ENCODE assay signal across 18 cellular contexts in the genomic region with DNA sequence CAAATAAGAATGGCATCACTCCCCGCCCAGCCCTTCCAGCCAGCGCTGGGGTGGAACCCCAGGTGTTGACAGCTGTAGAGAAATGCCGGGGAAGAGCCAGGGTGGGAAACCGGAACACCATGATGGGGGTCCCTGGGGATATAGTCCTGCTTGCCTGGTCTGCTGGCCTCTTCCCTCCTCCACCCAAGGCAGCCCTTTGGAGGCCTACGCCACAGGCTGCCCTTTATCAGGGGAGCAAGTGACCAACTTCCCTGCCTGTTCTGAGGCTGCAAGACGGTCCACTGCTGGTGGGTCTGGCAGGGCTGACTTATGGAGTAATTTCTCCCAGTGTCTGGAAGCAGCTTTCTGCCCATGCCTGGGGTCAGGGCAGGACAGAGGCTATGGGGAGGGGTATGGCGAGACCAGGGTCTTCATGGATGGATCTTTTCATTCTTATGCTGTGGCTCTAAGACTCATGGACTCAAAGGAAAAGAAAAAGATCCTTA. TPM values are rescaled to one million over a fixed set of nuclear protein-coding genes. Genes with fewer than 3 reads are reported as not detected.
DNase-seq lines count a peak whose midpoint lies in the region; ATAC-seq and TF ChIP-seq lines count a peak whose summit lies in the region.
"Had no signal": no experiment of that assay in that cellular context is flagged by ENCODE, and none has a peak within 500 bp of the region (broad histone marks: within the 10 kb centered on the region; RNA-seq: fewer than 3 reads in every experiment).

No MANE protein-coding gene starts in this region.

- H3K27me3 Mint-ChIP-seq in activated naive CD8-positive, alpha-beta T cell treated with anti-CD3 and anti-CD28 coated beads, Interleukin-2, amount 10 ng/mL, durations not matched to agents 7 days and 5 days = no peaks in the 10 kb centered on the region
- H3K27me3 Mint-ChIP-seq in activated naive CD8-positive, alpha-beta T cell treated with anti-CD3 and anti-CD28 coated beads for 36 hours = no peaks in the 10 kb centered on the region
- no peaks in the 10 kb centered on the region for H3K27me3 Mint-ChIP-seq in activated T-helper 1 cell treated with anti-CD3 and anti-CD28 coated beads, Interleukin-12 subunit alpha, Interleukin-12 subunit beta, Interleukin-2, Interleukin-4 antibody, amounts not matched to agents 30 ng/mL and 10 ng/mL and 1 ng/mL, durations not matched to agents 14 hours and 24 hours and 36 hours (ENCODE audit: insufficient read depth)
- no peaks in the 10 kb centered on the region for H3K27me3 Mint-ChIP-seq in naive B cell
- H3K27me3 Mint-ChIP-seq: IgD-negative memory B cell had no signal

- no peak overlapping the region for H3K4me3 ChIP-seq in upper lobe of right lung
- H3K4me3 ChIP-seq: GM23248 had no signal

- no peaks in the 10 kb centered on the region for H3K4me1 Mint-ChIP-seq in activated naive CD8-positive, alpha-beta T cell treated with anti-CD3 and anti-CD28 coated beads, Interleukin-2, amount 10 ng/mL, durations not matched to agents 7 days and 5 days
- H3K4me1 Mint-ChIP-seq in activated naive CD8-positive, alpha-beta T cell treated with anti-CD3 and anti-CD28 coated beads for 36 hours = peaks cover 2% of the 10 kb centered on the region
- peaks cover 14% of the 10 kb centered on the region for H3K4me1 Mint-ChIP-seq in activated T-helper 1 cell treated with anti-CD3 and anti-CD28 coated beads, Interleukin-12 subunit alpha, Interleukin-12 subunit beta, Interleukin-2, Interleukin-4 antibody, amounts not matched to agents 30 ng/mL and 10 ng/mL and 1 ng/mL, durations not matched to agents 14 hours and 24 hours and 36 hours (ENCODE audit: low read depth)
- H3K4me1 Mint-ChIP-seq in naive B cell = peaks cover 55 to 67% (median 63%) of the 10 kb centered on the region in 3 donors

- no peaks in the 10 kb centered on the region for H3K27me3 ChIP-seq in upper lobe of right lung

- H3K36me3 ChIP-seq in upper lobe of right lung = no peaks in the 10 kb centered on the region

- H3K4me1 ChIP-seq in upper lobe of right lung = peaks cover 13% of the 10 kb centered on the region

- peak; percentile 13 for DNase-seq in activated naive CD8-positive, alpha-beta T cell treated with anti-CD3 and anti-CD28 coated beads, Interleukin-2, amount 10 ng/mL, durations not matched to agents 7 days and 5 days
- DNase-seq in activated naive CD8-positive, alpha-beta T cell treated with anti-CD3 and anti-CD28 coated beads for 36 hours = no peak
- no peak for DNase-seq in activated T-helper 1 cell treated with anti-CD3 and anti-CD28 coated beads, Interleukin-12 subunit alpha, Interleukin-12 subunit beta, Interleukin-2, Interleukin-4 antibody, amounts not matched to agents 30 ng/mL and 10 ng/mL and 1 ng/mL, durations not matched to agents 14 hours and 24 hours and 36 hours (ENCODE audit: low spot score)
- DNase-seq in naive B cell (no peak), upper lobe of right lung (peak; percentile 54), ecto neural progenitor cell (ENCODE audit: low spot score) (no peak)
- DNase-seq: ACHN; CD8-positive, alpha-beta T cell; DMS79 treated with DMSO at 0.1 percent for 48 hours; GM23248; NCI-H187 treated with DMSO at 0.1 percent for 48 hours; NCI-H2171; NCI-H446 treated with DMSO at 0.1 percent for 48 hours; NCI-H748 treated with DMSO at 0.1 percent for 48 hours had no signal

- H3K36me3 Mint-ChIP-seq in activated naive CD8-positive, alpha-beta T cell treated with anti-CD3 and anti-CD28 coated beads, Interleukin-2, amount 10 ng/mL, durations not matched to agents 7 days and 5 days = peaks cover 11% of the 10 kb centered on the region
- peaks cover 21% of the 10 kb centered on the region for H3K36me3 Mint-ChIP-seq in activated naive CD8-positive, alpha-beta T cell treated with anti-CD3 and anti-CD28 coated beads for 36 hours
- peaks cover 56% of the 10 kb centered on the region for H3K36me3 Mint-ChIP-seq in activated T-helper 1 cell treated with anti-CD3 and anti-CD28 coated beads, Interleukin-12 subunit alpha, Interleukin-12 subunit beta, Interleukin-2, Interleukin-4 antibody, amounts not matched to agents 30 ng/mL and 10 ng/mL and 1 ng/mL, durations not matched to agents 14 hours and 24 hours and 36 hours (ENCODE audit: low read depth)
- H3K36me3 Mint-ChIP-seq in naive B cell = peaks cover 0 to 14% of the 10 kb centered on the region in 2 donors

- no peak overlapping the region for H3K27ac ChIP-seq in upper lobe of right lung
- H3K27ac ChIP-seq: GM23248 had no signal

- H3K9me3 Mint-ChIP-seq in activated naive CD8-positive, alpha-beta T cell treated with anti-CD3 and anti-CD28 coated beads, Interleukin-2, amount 10 ng/mL, durations not matched to agents 7 days and 5 days = peaks cover 3% of the 10 kb centered on the region
- H3K9me3 Mint-ChIP-seq in activated naive CD8-positive, alpha-beta T cell treated with anti-CD3 and anti-CD28 coated beads for 36 hours = no peaks in the 10 kb centered on the region
- peaks cover 9% of the 10 kb centered on the region for H3K9me3 Mint-ChIP-seq in activated T-helper 1 cell treated with anti-CD3 and anti-CD28 coated beads, Interleukin-12 subunit alpha, Interleukin-12 subunit beta, Interleukin-2, Interleukin-4 antibody, amounts not matched to agents 30 ng/mL and 10 ng/mL and 1 ng/mL, durations not matched to agents 14 hours and 24 hours and 36 hours
- H3K9me3 Mint-ChIP-seq in naive B cell = no peaks in the 10 kb centered on the region
- H3K9me3 Mint-ChIP-seq: CD8-positive, alpha-beta T cell; IgD-negative memory B cell had no signal

- POLR2A ChIA-PET in activated naive CD8-positive, alpha-beta T cell treated with anti-CD3 and anti-CD28 coated beads, Interleukin-2, amount 10 ng/mL, durations not matched to agents 7 days and 5 days (lab: Charles Lee) = no interaction called here

- H3K9me3 ChIP-seq in upper lobe of right lung = no peaks in the 10 kb centered on the region

- H3K4me3 Mint-ChIP-seq in activated naive CD8-positive, alpha-beta T cell treated with anti-CD3 and anti-CD28 coated beads, Interleukin-2, amount 10 ng/mL, durations not matched to agents 7 days and 5 days = no peak overlapping the region
- no peak overlapping the region for H3K4me3 Mint-ChIP-seq in activated naive CD8-positive, alpha-beta T cell treated with anti-CD3 and anti-CD28 coated beads for 36 hours
- H3K4me3 Mint-ChIP-seq in activated T-helper 1 cell treated with anti-CD3 and anti-CD28 coated beads, Interleukin-12 subunit alpha, Interleukin-12 subunit beta, Interleukin-2, Interleukin-4 antibody, amounts not matched to agents 30 ng/mL and 10 ng/mL and 1 ng/mL, durations not matched to agents 14 hours and 24 hours and 36 hours = no peak overlapping the region
- peak overlapping the region in 1 of 8 donors; percentile 11 for H3K4me3 Mint-ChIP-seq in naive B cell
- H3K4me3 Mint-ChIP-seq: CD8-positive, alpha-beta T cell had no signal

- H3K27ac Mint-ChIP-seq in activated naive CD8-positive, alpha-beta T cell treated with anti-CD3 and anti-CD28 coated beads, Interleukin-2, amount 10 ng/mL, durations not matched to agents 7 days and 5 days = no peak overlapping the region
- H3K27ac Mint-ChIP-seq in activated naive CD8-positive, alpha-beta T cell treated with anti-CD3 and anti-CD28 coated beads for 36 hours = no peak overlapping the region
- H3K27ac Mint-ChIP-seq in activated T-helper 1 cell treated with anti-CD3 and anti-CD28 coated beads, Interleukin-12 subunit alpha, Interleukin-12 subunit beta, Interleukin-2, Interleukin-4 antibody, amounts not matched to agents 30 ng/mL and 10 ng/mL and 1 ng/mL, durations not matched to agents 14 hours and 24 hours and 36 hours = peak overlapping the region; percentile 32
- peak overlapping the region in 4 of 6 donors; percentile 30 to 83 (median 36) for H3K27ac Mint-ChIP-seq in naive B cell
- H3K27ac Mint-ChIP-seq: CD8-positive, alpha-beta T cell; IgD-negative memory B cell had no signal

- ATAC-seq in activated naive CD8-positive, alpha-beta T cell treated with anti-CD3 and anti-CD28 coated beads, Interleukin-2, amount 10 ng/mL, durations not matched to agents 7 days and 5 days (ENCODE audit: low read depth) = no peak
- ATAC-seq in naive B cell (ENCODE audit: low read depth in 2 of 2) = no peak
- ATAC-seq in upper lobe of right lung = no peak
- ATAC-seq in GM19023 (IDR thresholded peaks at IDR 0.05; ENCODE audit: unreplicated experiment) = no peak
- ATAC-seq: CD8-positive, alpha-beta T cell; HCT116 had no signal

- no peak for TF ChIP-seq CTCF in upper lobe of right lung (IDR thresholded peaks at IDR 0.05)

- intact Hi-C loops in activated T-helper 1 cell treated with anti-CD3 and anti-CD28 coated beads, Interleukin-12 subunit alpha, Interleukin-12 subunit beta, Interleukin-2, Interleukin-4 antibody, amounts not matched to agents 30 ng/mL and 10 ng/mL and 1 ng/mL, durations not matched to agents 14 hours and 24 hours and 36 hours (cut with micrococcal nuclease) = no loop called here
- intact Hi-C loops in upper lobe of right lung (cut with DNase I) = no loop called here

RNA-seq across cellular contexts. Expression of gene EDN2, which starts 50.8 kb away (rescaled TPM):
- not detected for total RNA-seq in activated naive CD8-positive, alpha-beta T cell treated with anti-CD3 and anti-CD28 coated beads, Interleukin-2, amount 10 ng/mL, durations not matched to agents 7 days and 5 days
- not detected for total RNA-seq in activated naive CD8-positive, alpha-beta T cell treated with anti-CD3 and anti-CD28 coated beads for 36 hours
- not detected in 2 replicates for total RNA-seq in activated T-helper 1 cell treated with anti-CD3 and anti-CD28 coated beads, Interleukin-12 subunit alpha, Interleukin-12 subunit beta, Interleukin-2, Interleukin-4 antibody, amounts not matched to agents 30 ng/mL and 10 ng/mL and 1 ng/mL, durations not matched to agents 14 hours and 24 hours and 36 hours
- not detected for polyA plus RNA-seq in naive B cell (ENCODE audit: low read depth in 6 of 6)
- total RNA-seq in upper lobe of right lung = not detected
- total RNA-seq: GM23248, LHCN-M2 had no signal
- polyA plus RNA-seq: GM23248, IgD-negative memory B cell had no signal

Comparison
In these comparisons a context has a peak if more than half of its experiments do, and no peak if none do; other contexts are left out.
1. DNase-seq: peak in activated naive CD8-positive, alpha-beta T cell treated with anti-CD3 and anti-CD28 coated beads, Interleukin-2, amount 10 ng/mL, durations not matched to agents 7 days and 5 days (single experiment) and upper lobe of right lung (single experiment); none in activated naive CD8-positive, alpha-beta T cell treated with anti-CD3 and anti-CD28 coated beads for 36 hours (single experiment), activated T-helper 1 cell treated with anti-CD3 and anti-CD28 coated beads, Interleukin-12 subunit alpha, Interleukin-12 subunit beta, Interleukin-2, Interleukin-4 antibody, amounts not matched to agents 30 ng/mL and 10 ng/mL and 1 ng/mL, durations not matched to agents 14 hours and 24 hours and 36 hours (single experiment), naive B cell (single experiment) and ecto neural progenitor cell (single experiment).
2. H3K27ac Mint-ChIP-seq: peak in activated T-helper 1 cell treated with anti-CD3 and anti-CD28 coated beads, Interleukin-12 subunit alpha, Interleukin-12 subunit beta, Interleukin-2, Interleukin-4 antibody, amounts not matched to agents 30 ng/mL and 10 ng/mL and 1 ng/mL, durations not matched to agents 14 hours and 24 hours and 36 hours (single experiment) and naive B cell (4 of 6); none in activated naive CD8-positive, alpha-beta T cell treated with anti-CD3 and anti-CD28 coated beads, Interleukin-2, amount 10 ng/mL, durations not matched to agents 7 days and 5 days (single experiment) and activated naive CD8-positive, alpha-beta T cell treated with anti-CD3 and anti-CD28 coated beads for 36 hours (single experiment).